8 cellular contexts compared by ENCODE assay signal in genomic region chr1:45340816-45341215, GRCh38. TPM values are rescaled to one million over a fixed set of nuclear protein-coding genes. Genes with fewer than 3 reads are reported as not detected.
A peak's percentile ranks its signal among the peaks of the same experiment; 100 is the strongest.
DNase-seq lines count a peak whose midpoint lies in the region; ATAC-seq and TF ChIP-seq lines count a peak whose summit lies in the region.

No MANE protein-coding gene starts in this region.

- H3K27ac Mint-ChIP-seq in T-cell = peak overlapping the region; percentile 99 to 100

- H3K27ac ChIP-seq in fibroblast of lung (ENCODE audit: insufficient read depth, low read length) = peak overlapping the region; percentile 98
- H3K27ac ChIP-seq in rectal smooth muscle tissue (ENCODE audit: low read depth, low read length) = peak overlapping the region; percentile 99

- H3K36me3 ChIP-seq in fibroblast of lung (ENCODE audit: control insufficient read depth, insufficient read depth, low read length) (peaks cover 10% of the 10 kb centered on the region), rectal smooth muscle tissue (ENCODE audit: control insufficient read depth, insufficient read depth, low read length) (peaks cover 27% of the 10 kb centered on the region)

- H3K4me1 Mint-ChIP-seq in T-cell = peaks cover 56 to 64% (median 56%) of the 10 kb centered on the region in 3 donors

- CTCF ChIA-PET in T-cell (lab: Charles Lee) = interaction anchor here (0.6 to 3.2 kb wide), 13 partner anchors 37 to 565 kb away, joined by 3 to 39 read pairs (median 5); partner anchors contain the start of genes CCDC163 (in 1 of the 2), EIF2B3 (in 1 of the 2), GPBP1L1 (in 1 of the 2) and HECTD3 (in 1 of the 2)

- POLR2A ChIA-PET in T-cell (lab: Charles Lee) = interaction anchor here (0.6 to 2.1 kb wide), 13 partner anchors 11 to 541 kb away, joined by 3 to 23 read pairs (median 4); partner anchors contain the start of genes AKR1A1 (in 1 of the 2), CCDC163 (in 1 of the 2), HECTD3 (in 1 of the 2) and MMACHC (in 1 of the 2)

- TF ChIP-seq CTCF in fibroblast of lung (conservative IDR thresholded peaks at IDR 0.05 in 1 of 2, IDR thresholded peaks at IDR 0.05 in 1 of 2; ENCODE audit: low read depth in 1 of 2, low read length in 2 of 2) = no peak

- H3K4me2 ChIP-seq in fibroblast of lung (ENCODE audit: extremely low read depth, insufficient read depth, low read length) = peak overlapping the region; percentile 94

- H3K9ac ChIP-seq in fibroblast of lung (ENCODE audit: insufficient read depth, low read length) = peak overlapping the region; percentile 93
- H3K9ac ChIP-seq in rectal smooth muscle tissue (ENCODE audit: low read length) = peak overlapping the region; percentile 52

- DNase-seq in stimulated activated CD4-positive, alpha-beta T cell treated with anti-CD3 and anti-CD28 coated beads, Interleukin-4, amount 100 ng/mL, for 24 hours = peak; percentile 26
- no peak for DNase-seq in stimulated activated CD4-positive, alpha-beta T cell treated with anti-CD3 and anti-CD28 coated beads, Interleukin-4, amount 100 ng/mL, for 4 hours
- peak in 2 of 34 experiments; percentile 12 to 16 for DNase-seq in T-cell
- peak in 1 of 2 donors; percentile 18 for DNase-seq in fibroblast of lung (ENCODE audit: low read depth in 2 of 2)
- no peak for DNase-seq in AG08395 (ENCODE audit: low spot score)

- H3K4me1 ChIP-seq in fibroblast of lung (ENCODE audit: control insufficient read depth, extremely low read depth, insufficient read depth, low read length) (peaks cover 9% of the 10 kb centered on the region), rectal smooth muscle tissue (ENCODE audit: control insufficient read depth, insufficient read depth, low read length) (peaks cover 15% of the 10 kb centered on the region)

- H3K9me3 Mint-ChIP-seq in T-cell = no peaks in the 10 kb centered on the region

- no peaks in the 10 kb centered on the region for H3K27me3 ChIP-seq in fibroblast of lung (ENCODE audit: control insufficient read depth, insufficient read depth, low read length)
- no peaks in the 10 kb centered on the region for H3K27me3 ChIP-seq in rectal smooth muscle tissue (ENCODE audit: control insufficient read depth, insufficient read depth, low read length)

- no peaks in the 10 kb centered on the region for H3K27me3 Mint-ChIP-seq in T-cell

- no peaks in the 10 kb centered on the region for H3K9me3 ChIP-seq in fibroblast of lung (ENCODE audit: control insufficient read depth, insufficient read depth, low read depth, low read length)

- H3K4me3 ChIP-seq in fibroblast of lung (replicated peaks in 1 of 4; ENCODE audit: control extremely low read depth in 1 of 4, insufficient read depth in 1 of 4, low read depth in 3 of 4, low read length in 4 of 4) (peak overlapping the region; percentile 70 to 94 (median 91)), rectal smooth muscle tissue (ENCODE audit: low read length) (peak overlapping the region; percentile 96)

- no peaks in the 10 kb centered on the region for H4K20me1 ChIP-seq in fibroblast of lung (ENCODE audit: control insufficient read depth, extremely low read depth, insufficient read depth, low read length)

- H3K4me3 Mint-ChIP-seq in T-cell = peak overlapping the region; percentile 98 to 100 (median 100)

- peaks cover 38% of the 10 kb centered on the region for H3K36me3 Mint-ChIP-seq in T-cell

- H3K79me2 ChIP-seq in fibroblast of lung (ENCODE audit: control insufficient read depth, insufficient read depth, low read length) = peaks cover 18% of the 10 kb centered on the region

- ATAC-seq in T-cell (replicated peaks in 1 of 4) (no peak), esophagus mucosa (no peak), HG02970 (IDR thresholded peaks at IDR 0.05; ENCODE audit: low FRiP score, unreplicated experiment) (no peak)

- peak overlapping the region; percentile 94 for H2AFZ ChIP-seq in fibroblast of lung (ENCODE audit: low read length)

RNA-seq across cellular contexts. Expression of gene MUTYH, which starts 0.6 kb away (rescaled TPM):
- 10 to 100 TPM; 60.2 to 71.0 (median 68.4) TPM for total RNA-seq in T-cell
- 15.7 and 17.5 TPM in 2 replicates for total RNA-seq in fibroblast of lung
- 3.8 and 5.6 TPM in 2 replicates for polyA plus RNA-seq in fibroblast of lung
- polyA plus RNA-seq in fibroblast of lung (2012) = 6.0 and 8.5 TPM in 2 replicates
- polyA minus RNA-seq in fibroblast of lung (ENCODE audit: low replicate concordance) = 10.2 and 19.1 TPM in 2 replicates
- 10.8 TPM for total RNA-seq in esophagus mucosa

RNA-seq across cellular contexts. Expression of gene TOE1, which starts 0.8 kb away (rescaled TPM):
- total RNA-seq in T-cell = 10 to 100 TPM; 16.8 to 50.0 (median 19.8) TPM
- 10.0 and 12.1 TPM in 2 replicates for total RNA-seq in fibroblast of lung
- 9.0 and 21.8 TPM in 2 replicates for polyA plus RNA-seq in fibroblast of lung
- 6.0 and 12.0 TPM in 2 replicates for polyA plus RNA-seq in fibroblast of lung (2012)
- 20.8 and 42.7 TPM in 2 replicates for polyA minus RNA-seq in fibroblast of lung (ENCODE audit: low replicate concordance)
- 6.1 TPM for total RNA-seq in esophagus mucosa

RNA-seq across cellular contexts. Expression of gene HPDL, which starts 14.1 kb away (rescaled TPM):
- 1 to 10 TPM in 3 of 5 donors, under 1 TPM in 2; 0.21 to 2.0 (median 1.4) TPM for total RNA-seq in T-cell
- total RNA-seq in fibroblast of lung = 0.17 and 0.26 TPM in 2 replicates
- polyA plus RNA-seq in fibroblast of lung = 0.17 and 0.30 TPM in 2 replicates
- 0.41 and 0.69 TPM in 2 replicates for polyA plus RNA-seq in fibroblast of lung (2012)
- not detected in 2 replicates for polyA minus RNA-seq in fibroblast of lung (ENCODE audit: low replicate concordance)
- 1.6 TPM for total RNA-seq in esophagus mucosa
